15 cellular contexts compared by ENCODE assay signal in the genomic region with DNA sequence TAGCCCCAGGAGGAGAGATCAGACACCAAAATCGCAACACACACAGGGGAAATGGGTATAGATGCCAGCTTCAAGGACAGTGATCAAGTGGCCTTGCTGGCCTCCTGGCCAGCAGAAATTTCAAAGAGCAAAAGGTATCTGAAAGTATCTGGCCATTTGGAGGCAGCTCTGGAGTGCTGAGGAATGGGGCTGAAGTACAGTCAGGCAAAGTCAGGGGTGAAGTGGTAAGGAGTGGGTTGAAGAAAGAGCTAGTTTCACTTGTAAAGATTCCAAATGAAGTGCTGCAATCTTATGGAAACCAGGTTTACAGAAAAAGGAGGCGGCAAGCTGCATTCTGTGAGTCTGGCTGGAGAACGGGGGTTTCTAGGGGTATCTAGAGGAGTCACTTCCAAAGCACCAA. TPM values are rescaled to one million over a fixed set of nuclear protein-coding genes. Genes with fewer than 3 reads are reported as not detected.
DNase-seq lines count a peak whose midpoint lies in the region; ATAC-seq, FAIRE-seq and TF ChIP-seq lines count a peak whose summit lies in the region.
"Had no signal": no experiment of that assay in that cellular context is flagged by ENCODE, and none has a peak within 500 bp of the region (broad histone marks: within the 10 kb centered on the region; RNA-seq: fewer than 3 reads in every experiment).

No MANE protein-coding gene starts in this region.

- POLR2A ChIA-PET in activated naive CD8-positive, alpha-beta T cell treated with anti-CD3 and anti-CD28 coated beads, Interleukin-2, amount 10 ng/mL, durations not matched to agents 7 days and 5 days (lab: Charles Lee), result interaction anchor here (0.7 to 7.7 kb wide), 11 partner anchors 17 to 238 kb away, joined by 3 to 90 read pairs (median 9); partner anchors contain the start of genes MXD1 and PCBP1

- 91 to 94% methylated on average over 3 of the region's 3 CpGs for WGBS in pancreas, 2 donors

- DNase-seq in activated CD4-positive, alpha-beta T cell treated with anti-CD3 and anti-CD28 coated beads, Interleukin-2, amount 10 ng/mL, durations not matched to agents 24 days and 14 days, result no peak
- no peak for DNase-seq in activated CD4-positive, alpha-beta T cell treated with anti-CD3 and anti-CD28 coated beads, Interleukin-2, amount 50 U/mL, for 1 hour
- DNase-seq in activated naive CD8-positive, alpha-beta T cell treated with anti-CD3 and anti-CD28 coated beads, Interleukin-2, amount 10 ng/mL, durations not matched to agents 7 days and 5 days, result no peak
- no peak for DNase-seq in memory B cell (ENCODE audit: low spot score in 2 of 2)
- DNase-seq in pancreas, result no peak
- no peak for DNase-seq in NCI-H2029 treated with DMSO at 0.1 percent for 48 hours (lab: John Stamatoyannopoulos, UW)
- DNase-seq in GM13976 (ENCODE audit: low spot score), result no peak
- DNase-seq: dorsolateral prefrontal cortex, NCI-H146, posterior cingulate gyrus, SHP77 had no signal

- peaks cover 39% of the 10 kb centered on the region for H3K36me3 Mint-ChIP-seq in activated CD4-positive, alpha-beta T cell treated with anti-CD3 and anti-CD28 coated beads, Interleukin-2, amount 10 ng/mL, durations not matched to agents 24 days and 14 days (ENCODE audit: low read depth)
- H3K36me3 Mint-ChIP-seq in activated naive CD8-positive, alpha-beta T cell treated with anti-CD3 and anti-CD28 coated beads, Interleukin-2, amount 10 ng/mL, durations not matched to agents 7 days and 5 days, result peaks cover 23% of the 10 kb centered on the region
- peaks cover 29% of the 10 kb centered on the region for H3K36me3 Mint-ChIP-seq in memory B cell

- intact Hi-C loops in activated CD4-positive, alpha-beta T cell treated with anti-CD3 and anti-CD28 coated beads, Interleukin-2, amount 10 ng/mL, durations not matched to agents 24 days and 14 days (cut with micrococcal nuclease), result loop anchor here (5.0 kb wide), 1 partner anchor 224 kb away; the partner anchor contains the start of gene SNRPG
- intact Hi-C loops in pancreas (cut with DNase I), result loop anchor here in 2 of 3 donors (10.0 kb wide), 1 partner anchor 143 kb away; no protein-coding TSS in a partner anchor

- peaks cover 44% of the 10 kb centered on the region for H3K4me1 Mint-ChIP-seq in activated CD4-positive, alpha-beta T cell treated with anti-CD3 and anti-CD28 coated beads, Interleukin-2, amount 10 ng/mL, durations not matched to agents 24 days and 14 days
- H3K4me1 Mint-ChIP-seq in activated naive CD8-positive, alpha-beta T cell treated with anti-CD3 and anti-CD28 coated beads, Interleukin-2, amount 10 ng/mL, durations not matched to agents 7 days and 5 days, result peaks cover 41% of the 10 kb centered on the region
- H3K4me1 Mint-ChIP-seq in memory B cell, result peaks cover 25% of the 10 kb centered on the region

- H3K9ac ChIP-seq in subcutaneous abdominal adipose tissue (ENCODE audit: low read length in 5 of 5), result peak overlapping the region in 1 of 5 donors; percentile 48

- peak overlapping the region; percentile 77 for H3K4me3 Mint-ChIP-seq in activated CD4-positive, alpha-beta T cell treated with anti-CD3 and anti-CD28 coated beads, Interleukin-2, amount 10 ng/mL, durations not matched to agents 24 days and 14 days
- H3K4me3 Mint-ChIP-seq in activated naive CD8-positive, alpha-beta T cell treated with anti-CD3 and anti-CD28 coated beads, Interleukin-2, amount 10 ng/mL, durations not matched to agents 7 days and 5 days, result peak overlapping the region; percentile 62
- peak overlapping the region; percentile 33 for H3K4me3 Mint-ChIP-seq in memory B cell

- H3K9me3 Mint-ChIP-seq in activated CD4-positive, alpha-beta T cell treated with anti-CD3 and anti-CD28 coated beads, Interleukin-2, amount 10 ng/mL, durations not matched to agents 24 days and 14 days, result no peaks in the 10 kb centered on the region
- no peaks in the 10 kb centered on the region for H3K9me3 Mint-ChIP-seq in activated naive CD8-positive, alpha-beta T cell treated with anti-CD3 and anti-CD28 coated beads, Interleukin-2, amount 10 ng/mL, durations not matched to agents 7 days and 5 days
- H3K9me3 Mint-ChIP-seq in memory B cell, result no peaks in the 10 kb centered on the region

- no peak for TF ChIP-seq CTCF in pancreas (IDR thresholded peaks at IDR 0.05)
- TF ChIP-seq CTCF in GM13976 (IDR thresholded peaks at IDR 0.05; ENCODE audit: borderline replicate concordance, control extremely low read depth, extremely low read depth, insufficient read depth, missing control alignments), result no peak

- H3K27me3 ChIP-seq in subcutaneous abdominal adipose tissue (ENCODE audit: control insufficient read depth in 5 of 5, insufficient read depth in 4 of 5, low read length in 5 of 5) (no peaks in the 10 kb centered on the region), pancreas (no peaks in the 10 kb centered on the region)
- H3K27me3 ChIP-seq: dorsolateral prefrontal cortex, suprapubic skin had no signal

- H3K4me1 ChIP-seq in subcutaneous abdominal adipose tissue (ENCODE audit: control insufficient read depth in 5 of 5, insufficient read depth in 5 of 5, low read length in 5 of 5) (peaks cover 0 to 27% (median 6%) of the 10 kb centered on the region in 5 donors), pancreas (peaks cover 0 to 9% (median 4%) of the 10 kb centered on the region in 3 donors)

- peak overlapping the region; percentile 14 for H3K27ac ChIP-seq in subcutaneous abdominal adipose tissue (ENCODE audit: low read depth, low read length)
- H3K27ac ChIP-seq in pancreas, result peak overlapping the region in 2 of 4 donors; percentile 74 to 82
- H3K27ac ChIP-seq: A549 had no signal

- FAIRE-seq in pancreas (lab: Jason Lieb, UNC), result no peak
- FAIRE-seq: A549, HTR-8/SVneo had no signal

- no peaks in the 10 kb centered on the region for H3K27me3 Mint-ChIP-seq in activated CD4-positive, alpha-beta T cell treated with anti-CD3 and anti-CD28 coated beads, Interleukin-2, amount 10 ng/mL, durations not matched to agents 24 days and 14 days
- H3K27me3 Mint-ChIP-seq in activated naive CD8-positive, alpha-beta T cell treated with anti-CD3 and anti-CD28 coated beads, Interleukin-2, amount 10 ng/mL, durations not matched to agents 7 days and 5 days, result no peaks in the 10 kb centered on the region
- no peaks in the 10 kb centered on the region for H3K27me3 Mint-ChIP-seq in memory B cell

- no peaks in the 10 kb centered on the region for H3K9me3 ChIP-seq in subcutaneous abdominal adipose tissue (ENCODE audit: control insufficient read depth in 5 of 5, low read length in 5 of 5)
- H3K9me3 ChIP-seq in pancreas, result no peaks in the 10 kb centered on the region
- H3K9me3 ChIP-seq: A549, suprapubic skin had no signal

- H3K4me3 ChIP-seq in subcutaneous abdominal adipose tissue (ENCODE audit: low read depth in 1 of 5, low read length in 5 of 5), result no peak overlapping the region
- no peak overlapping the region for H3K4me3 ChIP-seq in pancreas
- H3K4me3 ChIP-seq: A549, dorsolateral prefrontal cortex, suprapubic skin had no signal

- in situ Hi-C loops in GM13976 (cut with MboI; ENCODE audit: low sequenced_read_pairs, unreplicated experiment), result loop anchor here (10.0 kb wide), 1 partner anchor 153 kb away; the partner anchor contains the start of gene MXD1

- peak overlapping the region; percentile 91 for H3K27ac Mint-ChIP-seq in activated CD4-positive, alpha-beta T cell treated with anti-CD3 and anti-CD28 coated beads, Interleukin-2, amount 10 ng/mL, durations not matched to agents 24 days and 14 days
- peak overlapping the region; percentile 96 for H3K27ac Mint-ChIP-seq in activated naive CD8-positive, alpha-beta T cell treated with anti-CD3 and anti-CD28 coated beads, Interleukin-2, amount 10 ng/mL, durations not matched to agents 7 days and 5 days
- H3K27ac Mint-ChIP-seq in memory B cell, result peak overlapping the region; percentile 80

- H3K36me3 ChIP-seq in subcutaneous abdominal adipose tissue (ENCODE audit: control insufficient read depth in 5 of 5, insufficient read depth in 5 of 5, low read length in 5 of 5) (peaks cover 19 to 39% (median 28%) of the 10 kb centered on the region in 5 donors), pancreas (peaks cover 0 to 6% (median 1%) of the 10 kb centered on the region in 3 donors)

- no peak for ATAC-seq in activated naive CD8-positive, alpha-beta T cell treated with anti-CD3 and anti-CD28 coated beads, Interleukin-2, amount 10 ng/mL, durations not matched to agents 7 days and 5 days (ENCODE audit: low read depth)
- ATAC-seq in memory B cell (ENCODE audit: low read depth), result no peak
- no peak for ATAC-seq in pancreas
- ATAC-seq: A549 had no signal

RNA-seq across cellular contexts. Expression of gene PCBP1, which starts 19.2 kb away (rescaled TPM):
- 443 and 447 TPM in 2 replicates for total RNA-seq in activated CD4-positive, alpha-beta T cell treated with anti-CD3 and anti-CD28 coated beads, Interleukin-2, amount 10 ng/mL, durations not matched to agents 24 days and 14 days
- total RNA-seq in activated naive CD8-positive, alpha-beta T cell treated with anti-CD3 and anti-CD28 coated beads, Interleukin-2, amount 10 ng/mL, durations not matched to agents 7 days and 5 days, result 100 to 1,000 TPM; 459 to 467 TPM
- 100 to 1,000 TPM; 121 to 232 (median 177) TPM for total RNA-seq in pancreas
- 100 to 1,000 TPM; 132 to 179 TPM for polyA plus RNA-seq in pancreas
